8 cellular contexts compared by ENCODE assay signal in genomic region chr20:58389968-58390658, GRCh38. TPM values are rescaled to one million over a fixed set of nuclear protein-coding genes. Genes with fewer than 3 reads are reported as not detected.
DNase-seq lines count a peak whose midpoint lies in the region; ATAC-seq and TF ChIP-seq lines count a peak whose summit lies in the region.

No MANE protein-coding gene starts in this region.

- peak overlapping the region; percentile 95 for H3K27ac ChIP-seq in lower lobe of right lung

- peak overlapping the region; percentile 68 for H3K4me3 ChIP-seq in astrocyte of the spinal cord (ENCODE audit: low read depth, low read length)
- peak overlapping the region; percentile 87 for H3K4me3 ChIP-seq in lower lobe of right lung

- no peaks in the 10 kb centered on the region for H3K9me3 Mint-ChIP-seq in activated naive CD4-positive, alpha-beta T cell treated with anti-CD3 and anti-CD28 coated beads, Interleukin-2, amount 10 ng/mL, durations not matched to agents 7 days and 5 days
- H3K9me3 Mint-ChIP-seq in type B pancreatic cell, result no peaks in the 10 kb centered on the region

- H3K27me3 ChIP-seq in lower lobe of right lung (ENCODE audit: low read depth), result no peaks in the 10 kb centered on the region

- H3K9me3 ChIP-seq in lower lobe of right lung, result no peaks in the 10 kb centered on the region

- peaks cover 31% of the 10 kb centered on the region for H3K4me1 ChIP-seq in lower lobe of right lung

- CTCF ChIA-PET in activated naive CD4-positive, alpha-beta T cell treated with anti-CD3 and anti-CD28 coated beads, Interleukin-2, amount 10 ng/mL, durations not matched to agents 7 days and 5 days (lab: Charles Lee), result no interaction called here

- DNase-seq in activated naive CD4-positive, alpha-beta T cell treated with anti-CD3 and anti-CD28 coated beads, Interleukin-2, amount 10 ng/mL, durations not matched to agents 7 days and 5 days, result no peak
- no peak for DNase-seq in activated naive CD4-positive, alpha-beta T cell treated with Interleukin-2 at 50 U/mL for 16 hours
- no peak for DNase-seq in astrocyte of the spinal cord (ENCODE audit: low read depth, low spot score)
- DNase-seq in lower lobe of right lung, result no peak
- DNase-seq in type B pancreatic cell (ENCODE audit: extremely low spot score, unreplicated experiment), result no peak
- DNase-seq in stimulated activated CD4-positive, alpha-beta T cell treated with anti-CD3 and anti-CD28 coated beads, Interleukin-12 subunit alpha, Interleukin-12 subunit beta, amount 100 ng/mL, for 4 hours, result no peak
- no peak for DNase-seq in DMS153 treated with DMSO at 0.1 percent for 48 hours (lab: John Stamatoyannopoulos, UW; ENCODE audit: unreplicated experiment)
- no peak for DNase-seq in GM10266 (ENCODE audit: extremely low spot score)

- intact Hi-C loops in lower lobe of right lung (cut with DNase I), result no loop called here

- peaks cover 9% of the 10 kb centered on the region for H3K27me3 Mint-ChIP-seq in activated naive CD4-positive, alpha-beta T cell treated with anti-CD3 and anti-CD28 coated beads, Interleukin-2, amount 10 ng/mL, durations not matched to agents 7 days and 5 days
- no peaks in the 10 kb centered on the region for H3K27me3 Mint-ChIP-seq in type B pancreatic cell

- ATAC-seq in lower lobe of right lung, result no peak

- peak overlapping the region; percentile 87 for H3K4me3 Mint-ChIP-seq in activated naive CD4-positive, alpha-beta T cell treated with anti-CD3 and anti-CD28 coated beads, Interleukin-2, amount 10 ng/mL, durations not matched to agents 7 days and 5 days
- H3K4me3 Mint-ChIP-seq in type B pancreatic cell, result peak overlapping the region; percentile 96

- TF ChIP-seq CTCF in astrocyte of the spinal cord (IDR thresholded peaks at IDR 0.05; ENCODE audit: low read depth, low read length), result no peak
- TF ChIP-seq CTCF in lower lobe of right lung (IDR thresholded peaks at IDR 0.05), result no peak
- no peak for TF ChIP-seq CTCF in type B pancreatic cell (conservative IDR thresholded peaks at IDR 0.05)
- TF ChIP-seq CTCF in GM10266 (IDR thresholded peaks at IDR 0.05; ENCODE audit: control insufficient read depth, insufficient read depth, low read depth, missing control alignments), result no peak

- in situ Hi-C loops in astrocyte of the spinal cord (cut with HindIII; ENCODE audit: low sequenced_read_pairs), result no loop called here

- H3K27ac Mint-ChIP-seq in activated naive CD4-positive, alpha-beta T cell treated with anti-CD3 and anti-CD28 coated beads, Interleukin-2, amount 10 ng/mL, durations not matched to agents 7 days and 5 days, result peak overlapping the region; percentile 91
- H3K27ac Mint-ChIP-seq in type B pancreatic cell, result peak overlapping the region; percentile 97

- H3K36me3 ChIP-seq in lower lobe of right lung, result peaks cover 9% of the 10 kb centered on the region

- H3K4me1 Mint-ChIP-seq in activated naive CD4-positive, alpha-beta T cell treated with anti-CD3 and anti-CD28 coated beads, Interleukin-2, amount 10 ng/mL, durations not matched to agents 7 days and 5 days, result peaks cover 49% of the 10 kb centered on the region
- peaks cover 42% of the 10 kb centered on the region for H3K4me1 Mint-ChIP-seq in type B pancreatic cell (ENCODE audit: unreplicated experiment)

- peaks cover 34% of the 10 kb centered on the region for H3K36me3 Mint-ChIP-seq in activated naive CD4-positive, alpha-beta T cell treated with anti-CD3 and anti-CD28 coated beads, Interleukin-2, amount 10 ng/mL, durations not matched to agents 7 days and 5 days
- H3K36me3 Mint-ChIP-seq in type B pancreatic cell, result peaks cover 28% of the 10 kb centered on the region

RNA-seq across cellular contexts. Expression of gene VAPB, which starts 1.1 kb away (rescaled TPM):
- total RNA-seq in lower lobe of right lung (44.5 TPM), type B pancreatic cell (ENCODE audit: low replicate concordance) (58.9 and 62.6 TPM in 2 replicates)
